ENCODE assay signal across 24 cellular contexts in genomic region chr3:107035176-107035575, GRCh38.
"Had no signal": no experiment of that assay in that cellular context is flagged by ENCODE, and none has a peak within 500 bp of the region (broad histone marks: within the 10 kb centered on the region; RNA-seq: fewer than 3 reads in every experiment).

No MANE protein-coding gene starts in this region.

- ATAC-seq: foreskin keratinocyte; gastrocnemius medialis; heart right ventricle; left cardiac atrium; left lung; left ventricle myocardium superior; lower lobe of right lung; naive thymus-derived CD4-positive, alpha-beta T cell had no signal

- H3K4me3 ChIP-seq: coronary artery, dorsolateral prefrontal cortex, esophagus muscularis mucosa, gastrocnemius medialis, heart right ventricle, left lung, lower lobe of right lung had no signal

- H3K36me3 ChIP-seq: esophagus muscularis mucosa, gastrocnemius medialis, heart right ventricle, left lung, lower lobe of right lung had no signal

- DNase-seq: dermis blood vessel endothelial cell; dorsolateral prefrontal cortex; effector CD4-positive, alpha-beta T cell; effector memory CD4-positive, alpha-beta T cell; foreskin keratinocyte; gastrocnemius medialis; glutamatergic neuron; head of caudate nucleus; heart right ventricle; hippocampal formation; left cardiac atrium; left lung; left ventricle myocardium superior; lower lobe of right lung; mesendoderm; midbrain; naive thymus-derived CD4-positive, alpha-beta T cell had no signal

- H3K27me3 ChIP-seq: dorsolateral prefrontal cortex, esophagus muscularis mucosa, foreskin keratinocyte, gastrocnemius medialis, heart right ventricle, left lung had no signal

- FAIRE-seq: colon, endothelial cell of umbilical vein, islet of Langerhans, keratinocyte had no signal

- H3K4me1 ChIP-seq: esophagus muscularis mucosa, foreskin keratinocyte, gastrocnemius medialis, heart right ventricle, left lung, lower lobe of right lung had no signal

- H3K27ac ChIP-seq: coronary artery, esophagus muscularis mucosa, foreskin keratinocyte, gastrocnemius medialis, heart right ventricle, left lung, lower lobe of right lung had no signal

- H3K4me3 Mint-ChIP-seq: memory B cell; naive thymus-derived CD4-positive, alpha-beta T cell had no signal

- H3K27ac Mint-ChIP-seq: memory B cell; naive thymus-derived CD4-positive, alpha-beta T cell had no signal

- H3K4me1 Mint-ChIP-seq: memory B cell; naive thymus-derived CD4-positive, alpha-beta T cell had no signal

- H3K36me3 Mint-ChIP-seq: memory B cell; naive thymus-derived CD4-positive, alpha-beta T cell had no signal
